In the genomic region with DNA sequence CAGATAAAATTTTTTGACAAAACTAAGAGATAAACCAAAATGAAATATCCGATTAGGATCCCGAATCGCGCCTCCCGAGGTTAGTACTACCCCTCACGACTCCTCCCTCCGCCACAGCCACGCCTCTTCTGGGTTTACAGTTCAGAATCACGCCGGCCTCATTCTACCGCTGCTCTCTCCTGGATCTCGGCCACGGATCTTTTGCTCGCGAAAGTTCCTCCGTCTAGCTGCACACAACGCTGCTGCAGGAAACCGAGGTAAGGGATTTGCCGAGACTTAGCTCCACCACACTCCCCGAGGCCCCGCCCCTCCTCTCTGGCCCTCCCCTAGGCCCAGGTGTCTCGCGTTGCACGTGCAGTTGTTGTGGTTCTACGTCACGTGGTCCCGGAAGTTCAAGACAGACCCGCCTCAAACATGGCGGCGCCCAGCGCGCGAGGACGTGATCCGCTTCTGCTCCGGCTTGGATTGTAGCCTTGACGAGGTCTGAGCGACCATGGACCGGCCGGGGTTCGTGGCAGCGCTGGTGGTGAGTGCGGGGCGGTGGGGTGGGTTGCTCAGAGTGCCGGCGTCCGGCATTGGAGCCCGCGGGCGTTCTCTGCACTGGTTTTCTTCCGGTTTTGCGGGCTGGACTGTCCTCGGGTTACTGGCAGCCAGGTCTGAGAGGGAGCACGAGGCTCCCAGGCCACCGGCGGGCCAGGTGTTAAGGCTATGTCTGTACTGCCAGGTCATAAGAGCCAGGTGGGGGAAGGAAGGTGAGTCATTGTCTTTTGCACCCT, we compare ENCODE assay signal across 8 cellular contexts. TPM values are rescaled to one million over a fixed set of nuclear protein-coding genes. Genes with fewer than 3 reads are reported as not detected.
DNase-seq lines count a peak whose midpoint lies in the region; ATAC-seq and TF ChIP-seq lines count a peak whose summit lies in the region.

A gene with protein sequence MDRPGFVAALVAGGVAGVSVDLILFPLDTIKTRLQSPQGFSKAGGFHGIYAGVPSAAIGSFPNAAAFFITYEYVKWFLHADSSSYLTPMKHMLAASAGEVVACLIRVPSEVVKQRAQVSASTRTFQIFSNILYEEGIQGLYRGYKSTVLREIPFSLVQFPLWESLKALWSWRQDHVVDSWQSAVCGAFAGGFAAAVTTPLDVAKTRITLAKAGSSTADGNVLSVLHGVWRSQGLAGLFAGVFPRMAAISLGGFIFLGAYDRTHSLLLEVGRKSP (plus strand): TSS at position 400 of the 776 bp plus-strand sequence. CDS start 94 bp downstream, at position 494.

- peaks cover 0 to 8% (median 0%) of the 10 kb centered on the region in 9 donors for H3K36me3 ChIP-seq in heart right ventricle
- H3K36me3 ChIP-seq in upper lobe of right lung: no peaks in the 10 kb centered on the region

- H3K27me3 ChIP-seq in heart right ventricle (peaks cover 0 to 2% (median 0%) of the 10 kb centered on the region in 7 donors), upper lobe of right lung (no peaks in the 10 kb centered on the region)

- peak; percentile 98 for DNase-seq in GM13976 (ENCODE audit: low spot score)
- peak; percentile 79 for DNase-seq in NCI-H146 treated with DMSO at 0.1 percent for 48 hours (lab: John Stamatoyannopoulos, UW; ENCODE audit: unreplicated experiment)
- peak; percentile 95 for DNase-seq in amniotic epithelial cell (ENCODE audit: low read depth)
- peak; percentile 91 to 94 for DNase-seq in heart right ventricle
- peak; percentile 98 for DNase-seq in posterior vena cava (ENCODE audit: low spot score)
- peak; percentile 98 for DNase-seq in upper lobe of right lung

- intact Hi-C loops in T-helper 1 cell treated with Interleukin-12 subunit alpha and Interleukin-12 subunit beta and Interleukin-4 antibody, amounts not matched to agents 30 ng/mL and 1 ng/mL, for 36 hours (cut with micrococcal nuclease): loop anchor here (1.0 to 10.0 kb wide), 9 partner anchors 19 to 1837 kb away; a partner anchor contains a TSS
- intact Hi-C loops in heart right ventricle (cut with DNase I): loop anchor here in 1 of 10 donors (5.0 kb wide), 1 partner anchor 988 kb away; no protein-coding TSS in a partner anchor
- intact Hi-C loops in posterior vena cava (cut with DNase I): no loop called here
- intact Hi-C loops in upper lobe of right lung (cut with DNase I): no loop called here

- H3K4me3 ChIP-seq in heart right ventricle: peak within 1 kb of the TSS; percentile 15 to 89 (median 68)
- peak within 1 kb of the TSS; percentile 70 for H3K4me3 ChIP-seq in upper lobe of right lung

- H3K27ac ChIP-seq in heart right ventricle: peak within 1 kb of the TSS in 9 of 10 donors; percentile 37 to 86 (median 73)
- peak within 1 kb of the TSS; percentile 82 for H3K27ac ChIP-seq in upper lobe of right lung

- peaks cover 0 to 22% (median 14%) of the 10 kb centered on the region in 9 donors for H3K4me1 ChIP-seq in heart right ventricle
- peaks cover 11% of the 10 kb centered on the region for H3K4me1 ChIP-seq in upper lobe of right lung

- in situ Hi-C loops in GM13976 (cut with MboI; ENCODE audit: low sequenced_read_pairs, unreplicated experiment): no loop called here

- no peak for TF ChIP-seq CTCF in GM13976 (IDR thresholded peaks at IDR 0.05; ENCODE audit: borderline replicate concordance, control extremely low read depth, extremely low read depth, insufficient read depth, missing control alignments)
- no peak for TF ChIP-seq CTCF in heart right ventricle (IDR thresholded peaks at IDR 0.05)
- no peak for TF ChIP-seq CTCF in upper lobe of right lung (IDR thresholded peaks at IDR 0.05)

- no peaks in the 10 kb centered on the region for H3K9me3 ChIP-seq in heart right ventricle
- H3K9me3 ChIP-seq in upper lobe of right lung: no peaks in the 10 kb centered on the region

- 1% methylated on average over 55 to 56 of the region's 56 CpGs for WGBS in heart right ventricle, 2 donors

- peak; percentile 99 for ATAC-seq in HG02870 (IDR thresholded peaks at IDR 0.05; ENCODE audit: unreplicated experiment)
- peak; percentile 98 to 99 (median 99) for ATAC-seq in heart right ventricle
- peak; percentile 99 for ATAC-seq in upper lobe of right lung

RNA-seq across cellular contexts. Expression of the gene that starts here (rescaled TPM):
- total RNA-seq in T-helper 1 cell treated with Interleukin-12 subunit alpha and Interleukin-12 subunit beta and Interleukin-4 antibody, amounts not matched to agents 30 ng/mL and 1 ng/mL, for 36 hours: 12.4 and 13.1 TPM in 2 replicates
- total RNA-seq in heart right ventricle (10 to 100 TPM; 21.6 to 44.2 (median 31.9) TPM), posterior vena cava (10 to 100 TPM; 13.0 to 16.4 TPM), upper lobe of right lung (18.0 TPM)
- polyA plus RNA-seq in heart right ventricle: 10 to 100 TPM; 12.1 to 19.8 TPM

Comparison
In these comparisons a context has a peak if more than half of its experiments do, and no peak if none do; other contexts are left out.
1. Peak in every context shown above with its lines: DNase-seq, ATAC-seq, H3K4me3 ChIP-seq and H3K27ac ChIP-seq.